In the genomic region with DNA sequence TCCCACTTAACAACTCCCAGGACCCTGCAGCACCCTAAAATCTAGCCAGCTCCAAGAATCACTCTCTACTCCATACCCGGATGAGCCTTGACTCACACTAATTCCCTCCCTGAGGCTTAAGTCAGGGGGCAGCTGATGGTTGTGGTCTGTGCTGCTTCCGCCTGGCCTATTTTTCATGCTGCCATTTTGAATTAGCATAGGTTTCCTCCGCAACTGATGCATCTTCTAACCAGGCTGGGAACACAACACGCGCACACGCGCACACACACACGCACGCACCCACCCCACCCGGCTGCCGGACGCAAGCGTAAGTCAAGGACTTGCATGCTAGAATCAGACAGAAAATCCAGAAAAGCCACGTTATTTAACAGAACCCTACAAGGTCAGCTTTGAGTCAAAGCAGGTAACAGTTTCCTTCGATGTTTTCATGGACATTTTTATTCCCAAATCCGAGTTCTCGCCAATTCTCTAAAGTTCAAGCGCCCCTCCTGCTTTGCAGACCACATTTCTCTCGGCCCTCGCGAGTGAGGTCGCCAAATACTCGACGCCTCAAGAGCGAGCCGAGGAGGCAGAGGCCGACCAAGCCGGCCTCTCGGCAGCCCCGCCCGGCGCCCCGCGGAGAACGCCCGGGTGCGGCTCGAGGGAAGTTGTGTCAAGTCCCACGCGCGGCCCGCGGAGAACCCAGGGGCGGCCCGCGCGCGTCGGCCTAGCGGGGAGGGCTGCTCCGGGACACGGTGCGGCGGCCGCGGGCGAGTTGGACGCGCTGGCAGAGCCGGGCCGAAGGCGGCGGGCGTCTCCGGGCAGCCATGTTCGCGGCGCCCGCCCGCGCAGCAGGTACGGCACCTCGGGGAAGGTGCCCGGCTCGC, we compare ENCODE assay signal across 8 cellular contexts. TPM values are rescaled to one million over a fixed set of nuclear protein-coding genes. Genes with fewer than 3 reads are reported as not detected.
DNase-seq lines count a peak whose midpoint lies in the region; ATAC-seq and TF ChIP-seq lines count a peak whose summit lies in the region.

No MANE protein-coding gene starts in this region.

- H2AFZ ChIP-seq in PC-9 = peak overlapping the region; percentile 94

- H3K4me3 ChIP-seq in BLaER1 treated with 17β-estradiol and CSF1 and Interleukin-3, amounts not matched to agents 10 nM and 100 nM = peak overlapping the region in 9 of 10 experiments; percentile 24 to 61 (median 41); a peak in 16 of 20 replicates
- peak overlapping the region; percentile 95 for H3K4me3 ChIP-seq in PC-9
- peak overlapping the region; percentile 12 to 98 (median 92) for H3K4me3 ChIP-seq in adrenal gland

- H3K9ac ChIP-seq in BLaER1 treated with 17β-estradiol and CSF1 and Interleukin-3, amounts not matched to agents 10 nM and 100 nM = no peak overlapping the region

- ATAC-seq in HG03280 (IDR thresholded peaks at IDR 0.05; ENCODE audit: unreplicated experiment) (peak; percentile 34), omental fat pad (ENCODE audit: low FRiP score) (peak; percentile 63), GM18519 (IDR thresholded peaks at IDR 0.05; ENCODE audit: low FRiP score, unreplicated experiment) (no peak)

- H3K27ac ChIP-seq in BLaER1 treated with 17β-estradiol and CSF1 and Interleukin-3, amounts not matched to agents 10 nM and 100 nM = no peak overlapping the region
- H3K27ac ChIP-seq in PC-9 (peak overlapping the region; percentile 87), adrenal gland (peak overlapping the region in 4 of 5 donors; percentile 81 to 93 (median 88))

- peaks cover 0 to 13% (median 7%) of the 10 kb centered on the region in 11 experiments; a peak in 7 of 22 replicates for H3K36me3 ChIP-seq in BLaER1 treated with 17β-estradiol and CSF1 and Interleukin-3, amounts not matched to agents 10 nM and 100 nM
- H3K36me3 ChIP-seq in PC-9 (ENCODE audit: low read depth) = 0 out of 2 replicates have a peak, but pooled peaks cover 6% of the 10 kb centered on the region
- H3K36me3 ChIP-seq in adrenal gland (replicated peaks in 1 of 2) = no peaks in the 10 kb centered on the region

- no peaks in the 10 kb centered on the region for H4K20me1 ChIP-seq in BLaER1 treated with 17β-estradiol and CSF1 and Interleukin-3, amounts not matched to agents 10 nM and 100 nM
- H4K20me1 ChIP-seq in PC-9 (ENCODE audit: insufficient read depth) = no peaks in the 10 kb centered on the region

- peak in 1 of 2 experiments; percentile 36 for DNase-seq in PC-9
- peak; percentile 31 to 81 (median 43) for DNase-seq in adrenal gland
- DNase-seq in cardiac septum (ENCODE audit: low spot score) = peak; percentile 89
- no peak for DNase-seq in omental fat pad (ENCODE audit: low spot score)

- H3K4me1 ChIP-seq in BLaER1 treated with 17β-estradiol and CSF1 and Interleukin-3, amounts not matched to agents 10 nM and 100 nM = peaks cover 0 to 16% (median 3%) of the 10 kb centered on the region in 10 experiments; a peak in 10 of 20 replicates
- H3K4me1 ChIP-seq in PC-9 (replicated peaks; ENCODE audit: insufficient read depth) (peaks cover 37% of the 10 kb centered on the region), adrenal gland (replicated peaks in 1 of 2) (peaks cover 0 to 17% of the 10 kb centered on the region in 2 donors)

- peak; percentile 50 for TF ChIP-seq POLR2A in GM19193 (IDR thresholded peaks at IDR 0.05; ENCODE audit: extremely low read depth, insufficient read depth, insufficient read length)
- peak in 1 of 2 donors; percentile 22 for TF ChIP-seq POLR2A in adrenal gland (IDR thresholded peaks at IDR 0.05)

- no peaks in the 10 kb centered on the region for H3K9me2 ChIP-seq in PC-9 (ENCODE audit: insufficient read depth)

- POLR2A ChIA-PET in PC-9 (lab: Charles Lee; ENCODE audit: unreplicated experiment) = interaction anchor here (0.5 to 1.2 kb wide), 3 partner anchors 71 to 663 kb away, joined by 3 read pairs; no protein-coding TSS in a partner anchor

- BruUV-seq in PC-9 (replicated peaks; lab: Mats Ljungman, UMichigan) = TSS peak; percentile 78

- intact Hi-C loops in PC-9 (cut with micrococcal nuclease; ENCODE audit: unreplicated experiment) (loop anchor here (1.0 to 5.0 kb wide), 3 partner anchors 38 to 574 kb away; a partner anchor contains a TSS), adrenal gland (cut with DNase I) (no loop called here), cardiac septum (cut with DNase I) (loop anchor here (2.0 kb wide), 1 partner anchor 40 kb away; a partner anchor contains a TSS)

- 4 to 28% (median 8%) methylated on average over 17 to 75 of the region's 75 CpGs for WGBS in adrenal gland, 4 donors

- CTCF ChIA-PET in PC-9 (lab: Charles Lee) = interaction anchor here (1.3 kb wide), 1 partner anchor 67 kb away, joined by 3 read pairs; no protein-coding TSS in a partner anchor

- no peak for TF ChIP-seq CTCF in PC-9 (conservative IDR thresholded peaks at IDR 0.05)
- no peak for TF ChIP-seq CTCF in adrenal gland (IDR thresholded peaks at IDR 0.05)
- TF ChIP-seq CTCF in omental fat pad (IDR thresholded peaks at IDR 0.05) = no peak

- H3K79me2 ChIP-seq in PC-9 (ENCODE audit: low read depth) = peaks cover 49% of the 10 kb centered on the region

- peaks cover 30% of the 10 kb centered on the region for H3F3A ChIP-seq in PC-9 (ENCODE audit: insufficient read depth, low read depth)

- peaks cover 46 to 63% (median 56%) of the 10 kb centered on the region in 11 experiments for H3K27me3 ChIP-seq in BLaER1 treated with 17β-estradiol and CSF1 and Interleukin-3, amounts not matched to agents 10 nM and 100 nM
- H3K27me3 ChIP-seq in PC-9 (ENCODE audit: insufficient read depth, low read depth) (no peaks in the 10 kb centered on the region), adrenal gland (no peaks in the 10 kb centered on the region)

- peaks cover 49 to 62% (median 61%) of the 10 kb centered on the region in 11 experiments for H3K9me3 ChIP-seq in BLaER1 treated with 17β-estradiol and CSF1 and Interleukin-3, amounts not matched to agents 10 nM and 100 nM (replicated peaks in 1 of 11)
- peaks cover 12% of the 10 kb centered on the region for H3K9me3 ChIP-seq in PC-9 (ENCODE audit: insufficient read depth, low read depth)
- peaks cover 0 to 11% (median 0%) of the 10 kb centered on the region in 3 donors for H3K9me3 ChIP-seq in adrenal gland (replicated peaks in 1 of 3)

- H3K4me2 ChIP-seq in BLaER1 treated with 17β-estradiol and CSF1 and Interleukin-3, amounts not matched to agents 10 nM and 100 nM = no peak overlapping the region
- peak overlapping the region; percentile 74 for H3K4me2 ChIP-seq in PC-9

RNA-seq across cellular contexts. Expression of a gene that starts 1.0 kb away (rescaled TPM):
- total RNA-seq in PC-9 (2021) = 94.4 and 97.5 TPM in 2 replicates
- total RNA-seq in adrenal gland = 10 to 100 TPM; 37.4 to 65.2 (median 50.2) TPM
- polyA plus RNA-seq in adrenal gland = 10 to 100 TPM in 2 of 3 donors, 1 to 10 TPM in 1; 8.2 to 56.1 (median 10.8) TPM
- 30.4 TPM for total RNA-seq in cardiac septum
- total RNA-seq in omental fat pad = 10 to 100 TPM; 19.7 to 43.1 (median 31.0) TPM

RNA-seq across cellular contexts. Expression of a gene that starts 37.9 kb away (rescaled TPM):
- total RNA-seq in PC-9 (2021) (29.8 and 29.9 TPM in 2 replicates), adrenal gland (10 to 100 TPM in 5 of 8 donors, 1 to 10 TPM in 3; 3.7 to 35.0 (median 12.7) TPM), cardiac septum (13.8 TPM), omental fat pad (10 to 100 TPM in 2 of 4 donors, 1 to 10 TPM in 2; 5.8 to 10.9 (median 9.1) TPM)
- 10 to 100 TPM in 1 of 3 donors, 1 to 10 TPM in 2; 2.0 to 28.2 (median 2.5) TPM for polyA plus RNA-seq in adrenal gland

RNA-seq across cellular contexts. Expression of a gene that starts 39.6 kb away (rescaled TPM):
- 23.0 and 29.6 TPM in 2 replicates for total RNA-seq in PC-9 (2021)
- 10 to 100 TPM in 1 of 8 donors, 1 to 10 TPM in 7; 4.1 to 14.5 (median 6.3) TPM for total RNA-seq in adrenal gland
- polyA plus RNA-seq in adrenal gland = 1 to 10 TPM; 2.1 to 6.6 (median 2.2) TPM
- total RNA-seq in cardiac septum = 5.7 TPM
- 10 to 100 TPM in 2 of 4 donors, 1 to 10 TPM in 2; 4.6 to 11.8 (median 8.1) TPM for total RNA-seq in omental fat pad

Comparison
In these comparisons a context has a peak if more than half of its experiments do, and no peak if none do; other contexts are left out.
1. H3K27ac ChIP-seq: peak in PC-9 (single experiment) and adrenal gland (4 of 5); none in BLaER1 treated with 17β-estradiol and CSF1 and Interleukin-3, amounts not matched to agents 10 nM and 100 nM (0 of 11).
2. H3K4me3 ChIP-seq: peak in every context shown above with its lines; median percentile 95 in PC-9; 92 in adrenal gland; 41 in BLaER1 treated with 17β-estradiol and CSF1 and Interleukin-3, amounts not matched to agents 10 nM and 100 nM.
3. intact Hi-C loops: an anchor here in PC-9 (1.0 to 5.0 kb wide) and cardiac septum (2.0 kb wide); none called in adrenal gland.